1 cellular context compared by ENCODE assay signal in genomic region chr10:49053053-49053997, GRCh38.
TF ChIP-seq lines count a peak whose summit lies in the region.

No MANE protein-coding gene starts in this region.

TF ChIP-seq in GM12878, 131 proteins besides CTCF, POLR2A, EP300 and RAD21 (continued from another document and continues in another):
- TF ChIP-seq RB1 (IDR thresholded peaks at IDR 0.05; ENCODE audit: borderline replicate concordance) (no peak), ATF2 (IDR thresholded peaks at IDR 0.05; ENCODE audit: low read length) (peak; percentile 63), HDAC2 (IDR thresholded peaks at IDR 0.05) (no peak), GABPA (IDR thresholded peaks at IDR 0.05; ENCODE audit: low read depth) (no peak), POU2F2 (IDR thresholded peaks at IDR 0.05; ENCODE audit: borderline replicate concordance, low read depth, low read length) (no peak), MYB (IDR thresholded peaks at IDR 0.05; ENCODE audit: borderline replicate concordance, low read depth, low read length) (no peak), EZH2 (IDR thresholded peaks at IDR 0.05; ENCODE audit: borderline replicate concordance, control insufficient read depth, low read depth, low read length) (no peak), EED (IDR thresholded peaks at IDR 0.05; ENCODE audit: low read depth) (peak; percentile 89), SRF (IDR thresholded peaks at IDR 0.05; ENCODE audit: low read depth in 2 of 2, low read length in 2 of 2) (peak in 1 of 2 experiments; percentile 7; a peak in 1 of 4 replicates), NFXL1 (IDR thresholded peaks at IDR 0.05; ENCODE audit: borderline replicate concordance) (no peak), RUNX3 (IDR thresholded peaks at IDR 0.05; ENCODE audit: low read length) (peak; percentile 55), NFIC (IDR thresholded peaks at IDR 0.05; ENCODE audit: low read depth, low read length) (peak; percentile 78), YBX1 (IDR thresholded peaks at IDR 0.05) (no peak), MTA2 (IDR thresholded peaks at IDR 0.05; ENCODE audit: low read depth) (peak; percentile 92), E2F8 (IDR thresholded peaks at IDR 0.05; ENCODE audit: low read depth, partially characterized antibody) (no peak), E2F4 (IDR thresholded peaks at IDR 0.05; ENCODE audit: low read depth, low read length) (no peak), SP1 (IDR thresholded peaks at IDR 0.05; ENCODE audit: low read depth, low read length) (peak; percentile 31), CREM (IDR thresholded peaks at IDR 0.05; ENCODE audit: low read depth) (0 out of 2 replicates have a peak, but pooled peaks have one; percentile 8), BMI1 (IDR thresholded peaks at IDR 0.05; ENCODE audit: borderline replicate concordance) (peak; percentile 61; the same call in 1 of the 2 replicates), ASH2L (IDR thresholded peaks at IDR 0.05; ENCODE audit: borderline replicate concordance, low read depth) (no peak), SKIL (IDR thresholded peaks at IDR 0.05; ENCODE audit: low read depth, poor library complexity, severe bottlenecking) (peak; percentile 83), NR2F1 (conservative IDR thresholded peaks at IDR 0.05) (peak; percentile 99), BHLHE40 (IDR thresholded peaks at IDR 0.05; ENCODE audit: borderline replicate concordance in 1 of 2, low read depth in 2 of 2, low read length in 1 of 2) (peak; percentile 99), CBX3 (IDR thresholded peaks at IDR 0.05; ENCODE audit: borderline replicate concordance, low read depth) (no peak), RBBP5 (conservative IDR thresholded peaks at IDR 0.05) (no peak), SREBF2 (IDR thresholded peaks at IDR 0.05; ENCODE audit: low read length) (no peak), BCL11A (IDR thresholded peaks at IDR 0.05; ENCODE audit: low read depth, low read length) (peak; percentile 76; the same call in 1 of the 2 replicates), FOXM1 (IDR thresholded peaks at IDR 0.05; ENCODE audit: low read depth, low read length) (peak; percentile 55; the same call in 1 of the 2 replicates), TCF7 (IDR thresholded peaks at IDR 0.05; ENCODE audit: borderline replicate concordance) (0 out of 2 replicates have a peak, but pooled peaks have one; percentile 28), TCF3 (IDR thresholded peaks at IDR 0.05; ENCODE audit: borderline replicate concordance, insufficient read depth, low read depth, low read length) (peak; percentile 78; the same call in 1 of the 2 replicates), PAX8 (IDR thresholded peaks at IDR 0.05) (no peak), MEF2B (IDR thresholded peaks at IDR 0.05; ENCODE audit: partially characterized antibody, poor library complexity, severe bottlenecking) (peak; percentile 91), PAX5 (IDR thresholded peaks at IDR 0.05; ENCODE audit: borderline replicate concordance, low read depth, low read length) (peak; percentile 76; the same call in 1 of the 2 replicates), MEF2A (IDR thresholded peaks at IDR 0.05; ENCODE audit: insufficient read depth, low read depth, low read length) (peak; percentile 86), RELA (IDR thresholded peaks at IDR 0.05; ENCODE audit: borderline replicate concordance, partially characterized antibody) (peak; percentile 76), ZNF687 (IDR thresholded peaks at IDR 0.05) (peak; percentile 65; the same call in 1 of the 2 replicates), ZZZ3 (IDR thresholded peaks at IDR 0.05; ENCODE audit: control insufficient read depth, insufficient read length, low read depth) (no peak), KDM1A (IDR thresholded peaks at IDR 0.05; ENCODE audit: borderline replicate concordance) (no peak), ZBED1 (IDR thresholded peaks at IDR 0.05; ENCODE audit: borderline replicate concordance) (peak; percentile 54; the same call in 1 of the 2 replicates), IKZF2 (IDR thresholded peaks at IDR 0.05) (peak; percentile 95 to 97), JUNB (IDR thresholded peaks at IDR 0.05) (peak; percentile 91), RELB (IDR thresholded peaks at IDR 0.05; ENCODE audit: low read depth) (peak; percentile 98), IRF3 (IDR thresholded peaks at IDR 0.05) (no peak), CHD1 (IDR thresholded peaks at IDR 0.05; ENCODE audit: low read depth, low read length) (no peak), IRF4 (IDR thresholded peaks at IDR 0.05; ENCODE audit: low read depth, low read length) (peak; percentile 90), ZNF274 (IDR thresholded peaks at IDR 0.05; ENCODE audit: insufficient read depth, insufficient read length) (no peak)
